In the genomic region with DNA sequence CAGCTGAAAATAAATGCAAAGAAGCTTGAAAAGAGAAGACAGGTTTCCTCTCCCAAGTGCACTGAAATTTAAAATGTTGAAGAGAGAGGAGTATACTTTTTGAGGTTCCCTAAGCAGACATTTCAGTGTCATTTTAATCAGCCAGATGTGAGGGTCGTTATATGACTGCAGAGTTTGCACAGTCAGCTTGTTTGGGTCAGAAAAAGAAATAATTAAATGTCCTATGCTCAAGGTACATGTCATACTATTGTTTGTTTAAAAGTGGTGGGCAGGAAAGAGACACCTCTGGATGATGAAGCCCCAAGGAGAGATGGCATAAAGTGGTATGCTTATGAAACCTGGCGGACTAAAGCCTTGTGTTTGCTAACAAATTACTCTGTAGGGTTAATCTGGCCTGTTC, we compare ENCODE assay signal across 27 cellular contexts. TPM values are rescaled to one million over a fixed set of nuclear protein-coding genes. Genes with fewer than 3 reads are reported as not detected.
"Had no signal": no experiment of that assay in that cellular context is flagged by ENCODE, and none has a peak within 500 bp of the region (broad histone marks: within the 10 kb centered on the region; RNA-seq: fewer than 3 reads in every experiment).

No MANE protein-coding gene starts in this region.

- H3K36me3 ChIP-seq: esophagus muscularis mucosa, gastroesophageal sphincter, heart left ventricle, pancreas, stomach, tibial artery, uterus had no signal

- H3K9me3 ChIP-seq: gastroesophageal sphincter, pancreas, testis, tibial artery, uterus had no signal

- H3K79me2 ChIP-seq: hepatocyte had no signal

- H3K4me1 ChIP-seq: esophagus muscularis mucosa, foreskin keratinocyte, gastroesophageal sphincter, heart left ventricle, pancreas, stomach, testis, tibial artery, uterus had no signal

- H3K27ac Mint-ChIP-seq: memory B cell; natural killer cell; stimulated activated effector memory CD8-positive, alpha-beta T cell treated with anti-CD3 and anti-CD28 coated beads, Interleukin-12 subunit alpha, Interleukin-12 subunit beta, amount 100 ng/mL, for 72 hours; type B pancreatic cell had no signal

- H3K27me3 Mint-ChIP-seq: memory B cell, type B pancreatic cell had no signal

- DNase-seq: effector memory CD4-positive, alpha-beta T cell; foreskin keratinocyte; heart left ventricle; kidney; natural killer cell; occipital lobe; pancreas; retina; stimulated activated CD4-positive, alpha-beta T cell treated with anti-CD3 and anti-CD28 coated beads, Interleukin-2, amount 100 ng/mL, for 24 hours; stimulated activated CD4-positive, alpha-beta T cell treated with anti-CD3 and anti-CD28 coated beads, Interleukin-4, amount 100 ng/mL, for 24 hours; stimulated activated naive CD4-positive, alpha-beta T cell treated with Interleukin-2 at 50 U/mL for 16 hours; stomach; tibial artery; uterus had no signal

- H3K27ac ChIP-seq: coronary artery, esophagus muscularis mucosa, foreskin keratinocyte, gastroesophageal sphincter, heart left ventricle, hepatocyte, pancreas, stomach, testis, tibial artery, uterus had no signal

- ATAC-seq: foreskin keratinocyte; gastroesophageal sphincter; heart left ventricle; left lobe of liver; natural killer cell; pancreas; sciatic nerve; stimulated activated effector memory CD8-positive, alpha-beta T cell treated with anti-CD3 and anti-CD28 coated beads, Interleukin-12 subunit alpha, Interleukin-12 subunit beta, amount 100 ng/mL, for 72 hours had no signal

- H3K4me3 Mint-ChIP-seq: memory B cell; natural killer cell; stimulated activated effector memory CD8-positive, alpha-beta T cell treated with anti-CD3 and anti-CD28 coated beads, Interleukin-12 subunit alpha, Interleukin-12 subunit beta, amount 100 ng/mL, for 72 hours; type B pancreatic cell had no signal

- H3K27me3 ChIP-seq: esophagus muscularis mucosa, foreskin keratinocyte, gastroesophageal sphincter, heart left ventricle, hepatocyte, pancreas, stomach, testis, tibial artery, uterus had no signal

- H3K36me3 Mint-ChIP-seq: memory B cell; stimulated activated effector memory CD8-positive, alpha-beta T cell treated with anti-CD3 and anti-CD28 coated beads, Interleukin-12 subunit alpha, Interleukin-12 subunit beta, amount 100 ng/mL, for 72 hours; type B pancreatic cell had no signal

- H3K4me2 ChIP-seq: hepatocyte had no signal

- H3K4me3 ChIP-seq: coronary artery, esophagus muscularis mucosa, gastroesophageal sphincter, heart left ventricle, hepatocyte, lung, pancreas, stomach, testis, tibial artery, uterus had no signal

- H2AFZ ChIP-seq: hepatocyte had no signal

- H3K4me1 Mint-ChIP-seq: memory B cell; natural killer cell; stimulated activated effector memory CD8-positive, alpha-beta T cell treated with anti-CD3 and anti-CD28 coated beads, Interleukin-12 subunit alpha, Interleukin-12 subunit beta, amount 100 ng/mL, for 72 hours had no signal

RNA-seq across cellular contexts. Expression of gene CCDC85A, which starts 55.2 kb away (rescaled TPM):
- total RNA-seq: fibroblast of lung, mononuclear cell, natural killer cell had no signal
